12 cellular contexts compared by ENCODE assay signal in genomic region chr12:52924764-52925716, GRCh38. TPM values are rescaled to one million over a fixed set of nuclear protein-coding genes. Genes with fewer than 3 reads are reported as not detected.
DNase-seq lines count a peak whose midpoint lies in the region; ATAC-seq and TF ChIP-seq lines count a peak whose summit lies in the region.
"Had no signal": no experiment of that assay in that cellular context is flagged by ENCODE, and none has a peak within 500 bp of the region (broad histone marks: within the 10 kb centered on the region; RNA-seq: fewer than 3 reads in every experiment).

No MANE protein-coding gene starts in this region.

- H3K36me3 ChIP-seq in HUES48 (ENCODE audit: control insufficient read depth, insufficient read depth, low read length): no peaks in the 10 kb centered on the region
- H3K36me3 ChIP-seq in mammary epithelial cell (ENCODE audit: insufficient read depth, low read length): no peaks in the 10 kb centered on the region
- H3K36me3 ChIP-seq in lower lobe of right lung: no peaks in the 10 kb centered on the region

- peak in 1 of 2 donors; percentile 28 for ATAC-seq in lower lobe of right lung

- H4K20me1 ChIP-seq in mammary epithelial cell (ENCODE audit: insufficient read depth, low read length): no peaks in the 10 kb centered on the region

- DNase-seq in AG08396 (ENCODE audit: low spot score) (peak; percentile 63), mammary epithelial cell (peak; percentile 65), lower lobe of right lung (no peak), dorsolateral prefrontal cortex (no peak), T-helper 9 cell (no peak), AML-193 (lab: John Stamatoyannopoulos, UW) (no peak)
- DNase-seq in activated effector memory CD4-positive, alpha-beta T cell treated with anti-CD3 and anti-CD28 coated beads, Interleukin-2, amount 50 U/mL, for 16 hours: no peak
- DNase-seq: activated CD8-positive, alpha-beta memory T cell treated with anti-CD3 and anti-CD28 coated beads, Interleukin-2, amount 50 U/mL, for 48 hours; DMS79; nucleus accumbens; OCI-M1 had no signal

- H3K4me1 ChIP-seq in HUES48 (ENCODE audit: control insufficient read depth, insufficient read depth, low read length): peaks cover 17% of the 10 kb centered on the region; the same call in 1 of the 2 replicates
- peaks cover 36% of the 10 kb centered on the region for H3K4me1 ChIP-seq in mammary epithelial cell (ENCODE audit: insufficient read depth, low read length)
- peaks cover 26% of the 10 kb centered on the region for H3K4me1 ChIP-seq in lower lobe of right lung

- H3K9ac ChIP-seq in HUES48 (ENCODE audit: low read depth, low read length): no peak overlapping the region
- no peak overlapping the region for H3K9ac ChIP-seq in mammary epithelial cell (ENCODE audit: insufficient read depth, low read length)

- WGBS in mammary epithelial cell (ENCODE audit: low coverage, missing lambda C conversion rate): 75% methylated on average over 11 of the region's 11 CpGs

- no peaks in the 10 kb centered on the region for H3K27me3 ChIP-seq in HUES48 (ENCODE audit: control insufficient read depth, insufficient read depth, low read length)
- H3K27me3 ChIP-seq in mammary epithelial cell (ENCODE audit: insufficient read depth, low read length): no peaks in the 10 kb centered on the region
- no peaks in the 10 kb centered on the region for H3K27me3 ChIP-seq in lower lobe of right lung (ENCODE audit: low read depth)
- H3K27me3 ChIP-seq in dorsolateral prefrontal cortex: no peaks in the 10 kb centered on the region

- in situ Hi-C loops in mammary epithelial cell (cut with MboI; ENCODE audit: low sequenced_read_pairs in 2 of 2): no loop called here

- no peaks in the 10 kb centered on the region for H3K79me2 ChIP-seq in mammary epithelial cell (ENCODE audit: insufficient read depth, low read length)

- no TSS peak for BruUV-seq in mammary epithelial cell (replicated peaks; lab: Mats Ljungman, UMichigan)

- H3K9me3 ChIP-seq in HUES48 (ENCODE audit: control insufficient read depth, insufficient read depth, low read length) (no peaks in the 10 kb centered on the region), mammary epithelial cell (replicated peaks; ENCODE audit: insufficient read depth, low read length) (no peaks in the 10 kb centered on the region), lower lobe of right lung (no peaks in the 10 kb centered on the region)

- H3K27ac ChIP-seq in HUES48 (ENCODE audit: low read depth, low read length) (peak overlapping the region; percentile 89), mammary epithelial cell (ENCODE audit: insufficient read depth, low read depth, low read length) (peak overlapping the region; percentile 62), lower lobe of right lung (peak overlapping the region; percentile 78), dorsolateral prefrontal cortex (no peak overlapping the region)

- H3K4me3 ChIP-seq in HUES48 (ENCODE audit: low read depth, low read length) (no peak overlapping the region), mammary epithelial cell (replicated peaks in 1 of 3; ENCODE audit: insufficient read depth in 1 of 3, low read depth in 2 of 3, low read length in 3 of 3) (no peak overlapping the region), lower lobe of right lung (no peak overlapping the region), dorsolateral prefrontal cortex (no peak overlapping the region)

- intact Hi-C loops in mammary epithelial cell (cut with micrococcal nuclease) (no loop called here), lower lobe of right lung (cut with DNase I) (no loop called here), dorsolateral prefrontal cortex (cut with DNase I) (no loop called here)

- dilution Hi-C loops in mammary epithelial cell (cut with HindIII; ENCODE audit: low sequenced_read_pairs): no loop called here

- CTCF ChIA-PET in mammary epithelial cell (lab: Charles Lee; ENCODE audit: low non-redundant PET): no interaction called here

- peak overlapping the region; percentile 72 for H2AFZ ChIP-seq in mammary epithelial cell (ENCODE audit: low read depth, low read length)

- TF ChIP-seq CTCF in mammary epithelial cell (conservative IDR thresholded peaks at IDR 0.05 in 1 of 2, IDR thresholded peaks at IDR 0.05 in 1 of 2; ENCODE audit: extremely low read depth in 1 of 2, insufficient read depth in 1 of 2, low read depth in 1 of 2, low read length in 2 of 2): no peak
- no peak for TF ChIP-seq CTCF in lower lobe of right lung (IDR thresholded peaks at IDR 0.05)
- TF ChIP-seq CTCF in dorsolateral prefrontal cortex (IDR thresholded peaks at IDR 0.05 in 54 of 56, conservative IDR thresholded peaks at IDR 0.05 in 2 of 56; ENCODE audit: low read depth in 1 of 56, partially characterized antibody in 56 of 56): no peak

- H3K4me2 ChIP-seq in mammary epithelial cell (ENCODE audit: insufficient read depth, low read depth, low read length): peak overlapping the region; percentile 6

RNA-seq across cellular contexts. Expression of gene KRT8, which starts 20.2 kb away (rescaled TPM):
- total RNA-seq in mammary epithelial cell (100 to 1,000 TPM in 1 of 2 donors, 10 to 100 TPM in 1; 97.0 to 397 TPM), lower lobe of right lung (139 TPM), dorsolateral prefrontal cortex (1 to 10 TPM in 10 of 120 experiments, under 1 TPM in 42, not detected in 68; 0.18 to 2.7 (median 0.59) TPM)
- polyA plus RNA-seq in mammary epithelial cell: 391 TPM
- 365 TPM for polyA minus RNA-seq in mammary epithelial cell

RNA-seq across cellular contexts. Expression of gene KRT18, which starts 23.9 kb away (rescaled TPM):
- total RNA-seq in mammary epithelial cell (100 to 1,000 TPM; 175 to 187 TPM), lower lobe of right lung (140 TPM), dorsolateral prefrontal cortex (1 to 10 TPM in 54 of 120 experiments, under 1 TPM in 47, not detected in 19; 0.32 to 3.8 (median 1.0) TPM)
- polyA plus RNA-seq in mammary epithelial cell: 380 TPM
- 709 TPM for polyA minus RNA-seq in mammary epithelial cell

Comparison
In these comparisons a context has a peak if more than half of its experiments do, and no peak if none do; other contexts are left out.
1. DNase-seq: peak in AG08396 (single experiment) and mammary epithelial cell (single experiment); none in lower lobe of right lung (single experiment), dorsolateral prefrontal cortex (0 of 10), activated effector memory CD4-positive, alpha-beta T cell treated with anti-CD3 and anti-CD28 coated beads, Interleukin-2, amount 50 U/mL, for 16 hours (single experiment), T-helper 9 cell (single experiment) and AML-193 (0 of 2).
2. H3K27ac ChIP-seq: peak in HUES48 (single experiment), mammary epithelial cell (single experiment) and lower lobe of right lung (single experiment); none in dorsolateral prefrontal cortex (0 of 59).
3. RNA of gene KRT8, which starts 20.2 kb away (total RNA-seq): 97.0 to 397 TPM in mammary epithelial cell and 139 TPM in lower lobe of right lung (single experiment); 0.18 to 2.7 TPM in dorsolateral prefrontal cortex; every median in the first group is over 10 times any median in the second.
4. RNA of gene KRT18, which starts 23.9 kb away (total RNA-seq): 175 to 187 TPM in mammary epithelial cell and 140 TPM in lower lobe of right lung (single experiment); 0.32 to 3.8 TPM in dorsolateral prefrontal cortex; every median in the first group is over 10 times any median in the second.